In the genomic region with DNA sequence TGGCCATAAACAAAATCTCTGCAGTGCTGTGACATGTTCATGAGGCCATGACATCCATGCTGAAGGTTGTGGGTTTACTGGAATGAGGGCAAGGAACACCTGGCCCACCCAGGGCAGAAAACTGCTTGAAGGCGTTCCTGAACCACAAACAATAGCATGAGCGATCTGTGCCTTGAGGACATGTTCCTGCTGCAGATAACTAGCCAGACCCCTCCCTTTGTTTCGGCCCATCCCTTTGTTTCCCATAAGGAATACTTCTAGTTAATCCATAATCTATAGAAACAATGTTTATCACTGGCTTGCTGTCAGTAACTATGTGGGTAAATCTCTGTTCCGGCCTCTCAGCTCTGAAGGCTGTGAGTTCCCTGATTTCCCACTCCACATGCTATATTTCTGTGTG, we compare ENCODE assay signal across 34 cellular contexts.
"Had no signal": no experiment of that assay in that cellular context is flagged by ENCODE, and none has a peak within 500 bp of the region (broad histone marks: within the 10 kb centered on the region; RNA-seq: fewer than 3 reads in every experiment).

No MANE protein-coding gene starts in this region.

- H3K27me3 ChIP-seq: MG63 had no signal

- H3K36me3 ChIP-seq: MG63 had no signal

- DNase-seq: Karpas-422, Kasumi-1, MG63, MM.1S, MV-4-11, NCI-H1048, NCI-H1092, NCI-H1092 treated with DMSO at 0.1 percent for 48 hours, NCI-H1105, NCI-H1105 treated with DMSO at 0.1 percent for 48 hours, NCI-H1417, NCI-H1417 treated with DMSO at 0.1 percent for 48 hours, NCI-H1436, NCI-H1436 treated with DMSO at 0.1 percent for 48 hours, NCI-H146, NCI-H1694, NCI-H1694 treated with DMSO at 0.1 percent for 48 hours, NCI-H187, NCI-H187 treated with DMSO at 0.1 percent for 48 hours, NCI-H1930, NCI-H2029, NCI-H2029 treated with DMSO at 0.1 percent for 48 hours, NCI-H2081, NCI-H2081 treated with DMSO at 0.1 percent for 48 hours, NCI-H2107, NCI-H2171, NCI-H2171 treated with DMSO at 0.1 percent for 48 hours, NCI-H2227 treated with DMSO at 0.1 percent for 48 hours, NCI-H226, NCI-H345, NCI-H446, NCI-H446 treated with DMSO at 0.1 percent for 48 hours, NCI-H510A, NCI-H510A treated with DMSO at 0.1 percent for 48 hours had no signal

- H3K4me3 ChIP-seq: MG63 had no signal
